In genomic region chr6:139644821-139645220, GRCh38 we compare ENCODE assay signal across 22 cellular contexts.
A peak's percentile ranks its signal among the peaks of the same experiment; 100 is the strongest.
DNase-seq lines count a peak whose midpoint lies in the region; ATAC-seq and TF ChIP-seq lines count a peak whose summit lies in the region.
"Had no signal": no experiment of that assay in that cellular context is flagged by ENCODE, and none has a peak within 500 bp of the region (broad histone marks: within the 10 kb centered on the region; RNA-seq: fewer than 3 reads in every experiment).

No MANE protein-coding gene starts in this region.

- H3K4me3 ChIP-seq in mammary epithelial cell (replicated peaks in 1 of 3; ENCODE audit: insufficient read depth in 1 of 3, low read depth in 2 of 3, low read length in 3 of 3) (no peak overlapping the region), fibroblast of mammary gland (ENCODE audit: control insufficient read depth, low read depth, low read length) (no peak overlapping the region), uterus (no peak overlapping the region)
- H3K4me3 ChIP-seq: left lung, SK-N-MC had no signal

- H3K4me1 ChIP-seq in mammary epithelial cell (ENCODE audit: insufficient read depth, low read length) = no peaks in the 10 kb centered on the region
- H3K4me1 ChIP-seq in uterus = no peaks in the 10 kb centered on the region

- DNase-seq in mammary epithelial cell = no peak
- DNase-seq in MCF 10A (ENCODE audit: unreplicated experiment) = no peak
- peak; percentile 29 for DNase-seq in fibroblast of mammary gland (ENCODE audit: low read depth)
- DNase-seq in islet precursor cell = peak; percentile 70
- peak; percentile 42 to 64 for DNase-seq in uterus
- DNase-seq in NCI-H2029 (lab: John Stamatoyannopoulos, UW) = no peak
- DNase-seq: activated CD4-positive, alpha-beta memory T cell treated with anti-CD3 and anti-CD28 coated beads for 36 hours; activated naive CD8-positive, alpha-beta T cell treated with anti-CD3 and anti-CD28 coated beads for 36 hours; activated T-cell treated with anti-CD3 and anti-CD28 coated beads, Interleukin-2, amount 50 U/mL, for 48 hours; CD4-positive, CD25-positive, alpha-beta regulatory T cell; DMS79; H7; left lung; MM.1S; natural killer cell; NCI-H187 treated with DMSO at 0.1 percent for 48 hours; NCI-H524; stimulated activated CD4-positive, alpha-beta T cell treated with anti-CD3 and anti-CD28 coated beads, Interleukin-2, amount 100 ng/mL, for 24 hours had no signal

- H3K27ac Mint-ChIP-seq in MCF 10A (ENCODE audit: low read depth, unreplicated experiment) = no peak overlapping the region
- H3K27ac Mint-ChIP-seq: activated CD4-positive, alpha-beta memory T cell treated with anti-CD3 and anti-CD28 coated beads for 36 hours; activated naive CD8-positive, alpha-beta T cell treated with anti-CD3 and anti-CD28 coated beads for 36 hours; CD4-positive, CD25-positive, alpha-beta regulatory T cell; natural killer cell had no signal

- no peaks in the 10 kb centered on the region for H3K36me3 Mint-ChIP-seq in MCF 10A (ENCODE audit: insufficient read depth, unreplicated experiment)
- H3K36me3 Mint-ChIP-seq: activated CD4-positive, alpha-beta memory T cell treated with anti-CD3 and anti-CD28 coated beads for 36 hours; CD4-positive, CD25-positive, alpha-beta regulatory T cell; natural killer cell had no signal

- H3K36me3 ChIP-seq in mammary epithelial cell (ENCODE audit: insufficient read depth, low read length) (no peaks in the 10 kb centered on the region), uterus (no peaks in the 10 kb centered on the region)
- H3K36me3 ChIP-seq: left lung had no signal

- CTCF ChIA-PET in mammary epithelial cell (lab: Charles Lee; ENCODE audit: low non-redundant PET) = no interaction called here
- CTCF ChIA-PET in MCF 10A (lab: Yijun Ruan, JAX) = no interaction called here

- dilution Hi-C loops in mammary epithelial cell (cut with HindIII; ENCODE audit: low sequenced_read_pairs) = no loop called here

- 24% methylated on average over 6 of the region's 6 CpGs for WGBS in mammary epithelial cell (ENCODE audit: low coverage, missing lambda C conversion rate)

- H4K20me1 ChIP-seq in mammary epithelial cell (ENCODE audit: insufficient read depth, low read length) = no peaks in the 10 kb centered on the region

- no peak for TF ChIP-seq POLR2A in uterus (IDR thresholded peaks at IDR 0.05)

- in situ Hi-C loops in mammary epithelial cell (cut with MboI; ENCODE audit: low sequenced_read_pairs in 2 of 2) = no loop called here

- H3K9ac ChIP-seq in mammary epithelial cell (ENCODE audit: insufficient read depth, low read length) = no peak overlapping the region

- POLR2A ChIA-PET in MCF 10A (lab: Yijun Ruan, JAX) = interaction anchor here (0.9 kb wide), 1 partner anchor 1214 kb away, joined by 3 read pairs; no protein-coding TSS in a partner anchor

- H2AFZ ChIP-seq in mammary epithelial cell (ENCODE audit: low read depth, low read length) = peak overlapping the region; percentile 3

- ATAC-seq in HG03432 (IDR thresholded peaks at IDR 0.05; ENCODE audit: unreplicated experiment) (no peak), HG02840 (IDR thresholded peaks at IDR 0.05; ENCODE audit: low FRiP score, unreplicated experiment) (no peak)
- ATAC-seq: left lung, natural killer cell had no signal

- BruUV-seq in mammary epithelial cell (replicated peaks; lab: Mats Ljungman, UMichigan) (no TSS peak), MCF 10A (replicated peaks; lab: Mats Ljungman, UMichigan) (no TSS peak)

- no peak overlapping the region for H3K4me2 ChIP-seq in mammary epithelial cell (ENCODE audit: insufficient read depth, low read depth, low read length)

- intact Hi-C loops in mammary epithelial cell (cut with micrococcal nuclease) = no loop called here
- intact Hi-C loops in MCF 10A (cut with micrococcal nuclease) = no loop called here
- intact Hi-C loops in uterus (cut with DNase I; ENCODE audit: low total_unique reads) = no loop called here

- H3K27ac ChIP-seq in mammary epithelial cell (ENCODE audit: insufficient read depth, low read depth, low read length) = no peak overlapping the region
- H3K27ac ChIP-seq in uterus = peak overlapping the region in 1 of 2 donors; percentile 15
- H3K27ac ChIP-seq: 22Rv1, left lung, SK-N-MC had no signal

- H3K27me3 Mint-ChIP-seq in MCF 10A (ENCODE audit: insufficient read depth, unreplicated experiment) = no peaks in the 10 kb centered on the region

- H3K27me3 ChIP-seq in mammary epithelial cell (ENCODE audit: insufficient read depth, low read length) (no peaks in the 10 kb centered on the region), uterus (no peaks in the 10 kb centered on the region)
- H3K27me3 ChIP-seq: left lung had no signal

- TF ChIP-seq CTCF in mammary epithelial cell (conservative IDR thresholded peaks at IDR 0.05 in 1 of 2, IDR thresholded peaks at IDR 0.05 in 1 of 2; ENCODE audit: extremely low read depth in 1 of 2, insufficient read depth in 1 of 2, low read depth in 1 of 2, low read length in 2 of 2) = no peak
- no peak for TF ChIP-seq CTCF in MCF 10A (IDR thresholded peaks at IDR 0.05; ENCODE audit: unreplicated experiment)
- no peak for TF ChIP-seq CTCF in fibroblast of mammary gland (conservative IDR thresholded peaks at IDR 0.05; ENCODE audit: control insufficient read depth, insufficient read depth, low read depth, low read length)
- no peak for TF ChIP-seq CTCF in uterus (IDR thresholded peaks at IDR 0.05)

- H3K9me3 Mint-ChIP-seq in MCF 10A (ENCODE audit: unreplicated experiment) = no peaks in the 10 kb centered on the region
- H3K9me3 Mint-ChIP-seq: activated CD4-positive, alpha-beta memory T cell treated with anti-CD3 and anti-CD28 coated beads for 36 hours; CD4-positive, CD25-positive, alpha-beta regulatory T cell; natural killer cell had no signal

- no peak overlapping the region for H3K4me3 Mint-ChIP-seq in MCF 10A (ENCODE audit: unreplicated experiment)
- H3K4me3 Mint-ChIP-seq: activated CD4-positive, alpha-beta memory T cell treated with anti-CD3 and anti-CD28 coated beads for 36 hours; activated naive CD8-positive, alpha-beta T cell treated with anti-CD3 and anti-CD28 coated beads for 36 hours; CD4-positive, CD25-positive, alpha-beta regulatory T cell; natural killer cell had no signal

- H3K4me1 Mint-ChIP-seq in MCF 10A (ENCODE audit: insufficient read depth, unreplicated experiment) = no peaks in the 10 kb centered on the region
- H3K4me1 Mint-ChIP-seq: CD4-positive, CD25-positive, alpha-beta regulatory T cell had no signal

- H3K79me2 ChIP-seq in mammary epithelial cell (ENCODE audit: insufficient read depth, low read length) = no peaks in the 10 kb centered on the region

- no peaks in the 10 kb centered on the region for H3K9me3 ChIP-seq in mammary epithelial cell (replicated peaks; ENCODE audit: insufficient read depth, low read length)
- H3K9me3 ChIP-seq in uterus = no peaks in the 10 kb centered on the region
- H3K9me3 ChIP-seq: left lung had no signal

Comparison
In these comparisons a context has a peak if more than half of its experiments do, and no peak if none do; other contexts are left out.
1. DNase-seq: peak in fibroblast of mammary gland (single experiment), islet precursor cell (single experiment) and uterus (2 of 2); none in mammary epithelial cell (single experiment), MCF 10A (single experiment) and NCI-H2029 (single experiment).